In genomic region chr11:96413408-96413807, GRCh38 we compare ENCODE assay signal across 27 cellular contexts.
"Had no signal": no experiment of that assay in that cellular context is flagged by ENCODE, and none has a peak within 500 bp of the region (broad histone marks: within the 10 kb centered on the region; RNA-seq: fewer than 3 reads in every experiment).

No MANE protein-coding gene starts in this region.

- H3K4me3 ChIP-seq: colonic mucosa, gastrocnemius medialis, skin epidermis, thoracic aorta had no signal

- DNase-seq: activated CD4-positive, alpha-beta T cell treated with anti-CD3 and anti-CD28 coated beads for 48 hours; activated CD4-positive, alpha-beta T cell treated with anti-CD3 and anti-CD28 coated beads, Interleukin-2, amount 50 U/mL, for 48 hours; activated CD8-positive, alpha-beta memory T cell treated with anti-CD3 and anti-CD28 coated beads for 24 hours; activated effector memory CD4-positive, alpha-beta T cell treated with Interleukin-2 at 50 U/mL for 16 hours; activated naive CD4-positive, alpha-beta T cell treated with Interleukin-2 at 50 U/mL for 16 hours; anterior cingulate cortex; colonic mucosa; effector CD8-positive, alpha-beta T cell; gastrocnemius medialis; glutamatergic neuron; islet precursor cell; left cardiac atrium; left ventricle myocardium superior; midbrain; naive thymus-derived CD4-positive, alpha-beta T cell; stimulated activated CD4-positive, alpha-beta T cell treated with anti-CD3 and anti-CD28 coated beads, Interleukin-12 subunit alpha, Interleukin-12 subunit beta, amount 100 ng/mL, for 4 hours; stimulated activated CD4-positive, alpha-beta T cell treated with anti-CD3 and anti-CD28 coated beads, Interleukin-4, amount 100 ng/mL, for 1 hour; T-helper 9 cell; trophoblast cell; WERI-Rb-1 had no signal

- H3K4me1 ChIP-seq: colonic mucosa, gastrocnemius medialis had no signal

- H3K36me3 ChIP-seq: colonic mucosa, gastrocnemius medialis, thoracic aorta, WERI-Rb-1 had no signal

- FAIRE-seq: endometrium, TTC549, urothelium cell line had no signal

- H3K27ac ChIP-seq: colonic mucosa, gastrocnemius medialis, skin epidermis, thoracic aorta, WERI-Rb-1 had no signal

- H3K27me3 ChIP-seq: colonic mucosa, gastrocnemius medialis had no signal

- H3K9me3 ChIP-seq: colonic mucosa, gastrocnemius medialis, thoracic aorta had no signal

- ATAC-seq: activated CD4-positive, CD25-positive, alpha-beta regulatory T cell treated with anti-CD3 and anti-CD28 coated beads, Interleukin-2, amount 50 U/mL, for 24 hours; gastrocnemius medialis; left ventricle myocardium superior; naive thymus-derived CD4-positive, alpha-beta T cell; sciatic nerve had no signal
